ENCODE assay signal across 9 cellular contexts in the genomic region with DNA sequence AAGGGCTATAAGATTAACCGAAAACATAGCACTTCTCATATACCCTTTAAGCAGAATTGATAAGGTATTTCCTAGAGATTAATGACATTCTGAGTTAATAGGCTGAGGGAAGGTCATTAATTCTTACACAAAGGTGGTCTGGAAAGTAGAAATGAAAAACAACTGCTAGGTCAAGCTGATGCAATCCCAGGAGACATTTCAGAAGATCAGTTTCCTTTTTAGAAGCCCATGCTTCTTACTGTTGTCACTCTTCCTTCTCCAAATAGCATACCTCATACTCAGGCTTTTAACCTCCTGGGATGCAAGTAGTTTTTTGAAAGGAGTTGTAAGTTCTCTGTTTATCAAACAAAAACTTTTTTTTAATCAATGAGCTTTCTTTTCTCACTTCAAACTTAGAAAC. TPM values are rescaled to one million over a fixed set of nuclear protein-coding genes. Genes with fewer than 3 reads are reported as not detected.
A peak's percentile ranks its signal among the peaks of the same experiment; 100 is the strongest.
DNase-seq lines count a peak whose midpoint lies in the region; ATAC-seq, FAIRE-seq and TF ChIP-seq lines count a peak whose summit lies in the region.
"Had no signal": no experiment of that assay in that cellular context is flagged by ENCODE, and none has a peak within 500 bp of the region (broad histone marks: within the 10 kb centered on the region; RNA-seq: fewer than 3 reads in every experiment).

No MANE protein-coding gene starts in this region.

- WGBS in mesendoderm (ENCODE audit: extremely low coverage, insufficient coverage, low lambda C conversion rate): no CpG with 5 or more reads among the region's 1 CpG

- peaks cover 29% of the 10 kb centered on the region for H3K4me1 ChIP-seq in keratinocyte (ENCODE audit: control insufficient read depth, extremely low read depth, insufficient read depth, low read length)
- H3K4me1 ChIP-seq in mesendoderm (ENCODE audit: control insufficient read depth, low read depth, low read length): no peaks in the 10 kb centered on the region

- no peak overlapping the region for H2BK5ac ChIP-seq in mesendoderm (ENCODE audit: low read length)

- no peaks in the 10 kb centered on the region for H3K9me1 ChIP-seq in keratinocyte (ENCODE audit: control insufficient read depth, extremely low read depth, insufficient read depth, low read length)

- H3K27me3 ChIP-seq in keratinocyte (ENCODE audit: control insufficient read depth, extremely low read depth, insufficient read depth, low read length): no peaks in the 10 kb centered on the region
- H3K27me3 ChIP-seq in mesendoderm (ENCODE audit: insufficient read depth, low read length, poor library complexity): no peaks in the 10 kb centered on the region

- H2AFZ ChIP-seq in keratinocyte (ENCODE audit: control insufficient read depth, low read length): no peak overlapping the region

- DNase-seq in NAMALWA (ENCODE audit: low spot score) (peak; percentile 50), keratinocyte (ENCODE audit: low read depth, low spot score) (no peak), foreskin melanocyte (no peak), mesendoderm (no peak), medulla oblongata (ENCODE audit: extremely low spot score) (no peak)

- H3K18ac ChIP-seq in mesendoderm (ENCODE audit: low read length): no peak overlapping the region

- no peak overlapping the region for H4K5ac ChIP-seq in mesendoderm (ENCODE audit: low read length)

- H3K4me3 ChIP-seq in keratinocyte (ENCODE audit: control insufficient read depth in 2 of 3, extremely low read depth in 1 of 3, insufficient read depth in 2 of 3, low read depth in 1 of 3, low read length in 3 of 3) (no peak overlapping the region), mesendoderm (ENCODE audit: low read length) (no peak overlapping the region)

- no peak for TF ChIP-seq CTCF in keratinocyte (optimal IDR thresholded peaks at IDR 0.05 in 1 of 3, IDR thresholded peaks at IDR 0.05 in 1 of 3, conservative IDR thresholded peaks at IDR 0.05 in 1 of 3; ENCODE audit: extremely low read depth in 1 of 3, insufficient read depth in 2 of 3, low read length in 3 of 3)

- dilution Hi-C loops in keratinocyte (cut with MboI; ENCODE audit: extremely low pct_ligation_motif_present, low sequenced_read_pairs): no loop called here

- H3K36me3 ChIP-seq in keratinocyte (ENCODE audit: control insufficient read depth in 2 of 2, extremely low read depth in 1 of 2, insufficient read depth in 2 of 2, low read length in 2 of 2): no peaks in the 10 kb centered on the region
- H3K36me3 ChIP-seq in mesendoderm (ENCODE audit: control insufficient read depth, insufficient read depth, low read length): no peaks in the 10 kb centered on the region

- no peak overlapping the region for H2BK120ac ChIP-seq in mesendoderm (ENCODE audit: low read depth, low read length)

- H3K9me3 ChIP-seq in keratinocyte (ENCODE audit: control insufficient read depth, low read depth, low read length): no peaks in the 10 kb centered on the region

- H3K27ac ChIP-seq in keratinocyte (ENCODE audit: control insufficient read depth, insufficient read depth, low read length) (peak overlapping the region; percentile 54), mesendoderm (ENCODE audit: low read depth, low read length) (no peak overlapping the region)

- no peak overlapping the region for H3K9ac ChIP-seq in keratinocyte (ENCODE audit: control insufficient read depth, extremely low read depth, insufficient read depth, low read length)
- H3K9ac ChIP-seq in mesendoderm (ENCODE audit: low read length): no peak overlapping the region

- no peak overlapping the region for H4K8ac ChIP-seq in mesendoderm (ENCODE audit: low read depth, low read length)

- no peaks in the 10 kb centered on the region for H3K79me1 ChIP-seq in mesendoderm (ENCODE audit: low read length)

- peak; percentile 41 for ATAC-seq in GM18508 (IDR thresholded peaks at IDR 0.05; ENCODE audit: insufficient read depth, unreplicated experiment)
- peak; percentile 43 for ATAC-seq in GM21786 (IDR thresholded peaks at IDR 0.05; ENCODE audit: unreplicated experiment)
- no peak for ATAC-seq in GM19023 (IDR thresholded peaks at IDR 0.05; ENCODE audit: unreplicated experiment)

- no peak overlapping the region for H2BK15ac ChIP-seq in mesendoderm (replicated peaks; ENCODE audit: low read depth)

- H3K4me2 ChIP-seq in keratinocyte (ENCODE audit: control insufficient read depth, extremely low read depth, insufficient read depth, low read depth, low read length) (peak overlapping the region; percentile 63), mesendoderm (ENCODE audit: low read length) (no peak overlapping the region)

- no peak for FAIRE-seq in keratinocyte (lab: Jason Lieb, UNC)
- FAIRE-seq: TTC549 had no signal

- H4K20me1 ChIP-seq in keratinocyte (ENCODE audit: control insufficient read depth, extremely low read depth, insufficient read depth, low read length): no peaks in the 10 kb centered on the region

- H3K79me2 ChIP-seq in keratinocyte (ENCODE audit: control insufficient read depth, insufficient read depth, low read length): no peaks in the 10 kb centered on the region
- H3K79me2 ChIP-seq in mesendoderm (ENCODE audit: control insufficient read depth, insufficient read depth, low read length): no peaks in the 10 kb centered on the region

- H3K56ac ChIP-seq in mesendoderm (ENCODE audit: low read length): no peak overlapping the region

- H3K23ac ChIP-seq in mesendoderm (ENCODE audit: low read length): no peak overlapping the region

- no peak overlapping the region for H2AK5ac ChIP-seq in mesendoderm (ENCODE audit: low read length)

- no peak overlapping the region for H3K4ac ChIP-seq in mesendoderm (ENCODE audit: low read depth, low read length)

RNA-seq across cellular contexts. Expression of gene FILIP1L, which starts 8.8 kb away (rescaled TPM):
- 14.7 to 27.4 TPM (median 20.6 TPM) in 3 replicates for polyA plus RNA-seq in keratinocyte
- polyA plus RNA-seq in keratinocyte (2011; ENCODE audit: low read depth): 55.0 TPM
- 18.1 and 18.9 TPM in 2 replicates for polyA plus RNA-seq in keratinocyte (2011; cell fraction: cytosol; rRNA removed)
- polyA plus RNA-seq in keratinocyte (2011; cell fraction: nucleus; rRNA removed): 27.5 and 29.4 TPM in 2 replicates
- 15.0 and 16.0 TPM in 2 replicates for polyA plus RNA-seq in keratinocyte (2012; ENCODE audit: low replicate concordance)
- polyA minus RNA-seq in keratinocyte: 13.7 to 25.8 TPM (median 23.1 TPM) in 3 replicates
- polyA minus RNA-seq in keratinocyte (2011; cell fraction: cytosol; rRNA and poly(A)+ RNA removed): 18.6 TPM
- 11.6 and 29.4 TPM in 2 replicates for polyA minus RNA-seq in keratinocyte (2011; cell fraction: nucleus; rRNA and poly(A)+ RNA removed)
- polyA plus RNA-seq in mesendoderm (2013, experiment 1 of 2): 1.7 TPM
- 1.5 TPM for polyA plus RNA-seq in mesendoderm (2013, experiment 2 of 2)
